ENCODE assay signal across 27 cellular contexts in genomic region chr2:91975130-91975491, GRCh38.
"Had no signal": no experiment of that assay in that cellular context is flagged by ENCODE, and none has a peak within 500 bp of the region (broad histone marks: within the 10 kb centered on the region; RNA-seq: fewer than 3 reads in every experiment).

No MANE protein-coding gene starts in this region.

- H3K27ac ChIP-seq: stomach, suprapubic skin, testis, thoracic aorta, thyroid gland, tibial artery, tibial nerve, transverse colon, upper lobe of left lung, upper lobe of right lung, uterus, vagina had no signal

- H3K4me1 Mint-ChIP-seq: stimulated activated effector memory CD8-positive, alpha-beta T cell treated with anti-CD3 and anti-CD28 coated beads, Interleukin-12 subunit alpha, Interleukin-12 subunit beta, amount 100 ng/mL, for 72 hours; stimulated activated memory B cell treated with anti-CD40 and anti-IgM and Interleukin-4, amounts not matched to agents 10 μg/mL and 1 μg/mL and 100 μg/mL, for 72 hours; stimulated activated naive B cell treated with anti-CD40 and anti-IgM and Interleukin-4, amounts not matched to agents 10 μg/mL and 1 μg/mL and 100 μg/mL, for 72 hours; stimulated activated naive CD8-positive, alpha-beta T cell treated with anti-CD3 and anti-CD28 coated beads, Interleukin-15, amount 100 ng/mL, for 72 hours had no signal

- H3K27me3 ChIP-seq: testis, thyroid gland, tibial nerve, transverse colon, upper lobe of left lung, upper lobe of right lung, uterus, vagina had no signal

- H3K9me3 ChIP-seq: testis, thoracic aorta, thyroid gland, tibial artery, transverse colon, upper lobe of right lung, uterus, vagina had no signal

- H3K4me3 Mint-ChIP-seq: stimulated activated effector memory CD8-positive, alpha-beta T cell treated with anti-CD3 and anti-CD28 coated beads, Interleukin-12 subunit alpha, Interleukin-12 subunit beta, amount 100 ng/mL, for 72 hours; stimulated activated memory B cell treated with anti-CD40 and anti-IgM and Interleukin-4, amounts not matched to agents 10 μg/mL and 1 μg/mL and 100 μg/mL, for 72 hours; stimulated activated naive B cell treated with anti-CD40 and anti-IgM and Interleukin-4, amounts not matched to agents 10 μg/mL and 1 μg/mL and 100 μg/mL, for 72 hours; stimulated activated naive CD8-positive, alpha-beta T cell treated with anti-CD3 and anti-CD28 coated beads, Interleukin-15, amount 100 ng/mL, for 72 hours; stimulated activated naive CD8-positive, alpha-beta T cell treated with anti-CD3 and anti-CD28 coated beads, Interleukin-15, Interleukin-2, amounts not matched to agents 100 ng/mL and 50 ng/mL, for 24 hours; type B pancreatic cell had no signal

- H3K9me3 Mint-ChIP-seq: stimulated activated effector memory CD8-positive, alpha-beta T cell treated with anti-CD3 and anti-CD28 coated beads, Interleukin-12 subunit alpha, Interleukin-12 subunit beta, amount 100 ng/mL, for 72 hours; stimulated activated naive CD8-positive, alpha-beta T cell treated with anti-CD3 and anti-CD28 coated beads, Interleukin-15, Interleukin-2, amounts not matched to agents 100 ng/mL and 50 ng/mL, for 24 hours; type B pancreatic cell had no signal

- H3K36me3 Mint-ChIP-seq: stimulated activated effector memory CD8-positive, alpha-beta T cell treated with anti-CD3 and anti-CD28 coated beads, Interleukin-12 subunit alpha, Interleukin-12 subunit beta, amount 100 ng/mL, for 72 hours; stimulated activated memory B cell treated with anti-CD40 and anti-IgM and Interleukin-4, amounts not matched to agents 10 μg/mL and 1 μg/mL and 100 μg/mL, for 72 hours; stimulated activated naive B cell treated with anti-CD40 and anti-IgM and Interleukin-4, amounts not matched to agents 10 μg/mL and 1 μg/mL and 100 μg/mL, for 72 hours; type B pancreatic cell had no signal

- H3K27ac Mint-ChIP-seq: stimulated activated effector memory CD8-positive, alpha-beta T cell treated with anti-CD3 and anti-CD28 coated beads, Interleukin-12 subunit alpha, Interleukin-12 subunit beta, amount 100 ng/mL, for 72 hours; stimulated activated memory B cell treated with anti-CD40 and anti-IgM and Interleukin-4, amounts not matched to agents 10 μg/mL and 1 μg/mL and 100 μg/mL, for 72 hours; stimulated activated naive B cell treated with anti-CD40 and anti-IgM and Interleukin-4, amounts not matched to agents 10 μg/mL and 1 μg/mL and 100 μg/mL, for 72 hours; stimulated activated naive CD8-positive, alpha-beta T cell treated with anti-CD3 and anti-CD28 coated beads, Interleukin-15, amount 100 ng/mL, for 72 hours; stimulated activated naive CD8-positive, alpha-beta T cell treated with anti-CD3 and anti-CD28 coated beads, Interleukin-15, Interleukin-2, amounts not matched to agents 100 ng/mL and 50 ng/mL, for 24 hours; type B pancreatic cell had no signal

- H3K4me3 ChIP-seq: stomach, suprapubic skin, testis, thoracic aorta, thyroid gland, tibial artery, tibial nerve, transverse colon, upper lobe of left lung, upper lobe of right lung, uterus, vagina had no signal

- H3K27me3 Mint-ChIP-seq: stimulated activated memory B cell treated with anti-CD40 and anti-IgM and Interleukin-4, amounts not matched to agents 10 μg/mL and 1 μg/mL and 100 μg/mL, for 72 hours; stimulated activated naive B cell treated with anti-CD40 and anti-IgM and Interleukin-4, amounts not matched to agents 10 μg/mL and 1 μg/mL and 100 μg/mL, for 72 hours; stimulated activated naive CD8-positive, alpha-beta T cell treated with anti-CD3 and anti-CD28 coated beads, Interleukin-15, amount 100 ng/mL, for 72 hours; stimulated activated naive CD8-positive, alpha-beta T cell treated with anti-CD3 and anti-CD28 coated beads, Interleukin-15, Interleukin-2, amounts not matched to agents 100 ng/mL and 50 ng/mL, for 24 hours; type B pancreatic cell had no signal

- H3K4me1 ChIP-seq: stomach, suprapubic skin, testis, thyroid gland, tibial artery, tibial nerve, transverse colon, upper lobe of left lung, upper lobe of right lung, uterus, vagina had no signal

- ATAC-seq: stimulated activated effector memory CD8-positive, alpha-beta T cell treated with anti-CD3 and anti-CD28 coated beads, Interleukin-12 subunit alpha, Interleukin-12 subunit beta, amount 100 ng/mL, for 72 hours; stimulated activated memory B cell treated with anti-CD40 and anti-IgM and Interleukin-4, amounts not matched to agents 10 μg/mL and 1 μg/mL and 100 μg/mL, for 72 hours; stimulated activated naive B cell treated with anti-CD40 and anti-IgM and Interleukin-4, amounts not matched to agents 10 μg/mL and 1 μg/mL and 100 μg/mL, for 72 hours; stimulated activated naive CD8-positive, alpha-beta T cell treated with anti-CD3 and anti-CD28 coated beads, Interleukin-15, amount 100 ng/mL, for 72 hours; stimulated activated naive CD8-positive, alpha-beta T cell treated with anti-CD3 and anti-CD28 coated beads, Interleukin-15, Interleukin-2, amounts not matched to agents 100 U/mL and 50 U/mL, for 24 hours; upper lobe of right lung had no signal

- H3K36me3 ChIP-seq: stomach, suprapubic skin, thoracic aorta, thyroid gland, tibial artery, tibial nerve, transverse colon, upper lobe of left lung, upper lobe of right lung, uterus, vagina had no signal

- DNase-seq: stimulated activated CD4-positive, alpha-beta T cell treated with anti-CD3 and anti-CD28 coated beads, Interleukin-2, amount 100 ng/mL, for 48 hours; stimulated activated CD4-positive, alpha-beta T cell treated with anti-CD3 and anti-CD28 coated beads, Interleukin-4, amount 100 ng/mL, for 1 hour; stimulated activated CD4-positive, alpha-beta T cell treated with anti-CD3 and anti-CD28 coated beads, Interleukin-4, amount 100 ng/mL, for 24 hours; stimulated activated CD4-positive, alpha-beta T cell treated with anti-CD3 and anti-CD28 coated beads, Interleukin-4, amount 100 ng/mL, for 4 hours; stimulated activated CD8-positive, alpha-beta memory T cell treated with anti-CD3 and anti-CD28 coated beads, Interleukin-4, amount 100 ng/mL, for 48 hours; stimulated activated naive B cell treated with anti-CD40 and anti-IgM and Interleukin-4, amounts not matched to agents 10 μg/mL and 1 μg/mL and 100 μg/mL, for 72 hours; stimulated activated naive CD4-positive, alpha-beta T cell; stimulated activated naive CD4-positive, alpha-beta T cell treated with Interleukin-2 at 50 U/mL for 16 hours; stimulated activated naive CD8-positive, alpha-beta T cell treated with anti-CD3 and anti-CD28 coated beads, Interleukin-15, amount 100 ng/mL, for 72 hours; stimulated activated naive CD8-positive, alpha-beta T cell treated with anti-CD3 and anti-CD28 coated beads, Interleukin-15, Interleukin-2, amounts not matched to agents 100 U/mL and 50 U/mL, for 24 hours; stomach; testis; thyroid gland; tibial artery; transverse colon; trophoblast cell; upper lobe of right lung; uterus had no signal
